ENCODE assay signal across 1 cellular context in genomic region chr7:151624246-151624928, GRCh38.
TF ChIP-seq lines count a peak whose summit lies in the region.

No MANE protein-coding gene starts in this region.

TF ChIP-seq in WTC11, 78 proteins besides CTCF, POLR2A, EP300 and RAD21 (continued from another document):
- TF ChIP-seq ZNF425 (CRISPR knock-in tag; conservative IDR thresholded peaks at IDR 0.05): no peak
